In the genomic region with DNA sequence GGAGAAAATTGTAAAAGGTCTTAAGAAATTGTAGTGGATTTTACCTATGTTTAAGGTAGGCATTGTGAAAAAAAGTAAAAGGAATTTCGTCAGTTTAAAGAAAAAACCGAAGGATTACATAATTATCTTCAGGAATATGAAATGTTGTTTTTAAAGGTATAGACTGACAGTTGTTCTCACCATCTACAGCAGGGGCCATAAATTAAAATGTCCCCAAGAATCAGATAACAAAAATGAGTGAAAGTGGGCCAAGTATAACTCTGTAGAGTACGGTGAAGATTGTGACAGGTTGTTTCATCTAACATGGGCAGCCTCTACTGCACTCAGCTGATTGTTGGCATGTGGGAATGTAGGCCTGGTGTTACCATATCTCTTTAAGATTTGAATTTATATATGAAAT, we compare ENCODE assay signal across 29 cellular contexts.
"Had no signal": no experiment of that assay in that cellular context is flagged by ENCODE, and none has a peak within 500 bp of the region (broad histone marks: within the 10 kb centered on the region; RNA-seq: fewer than 3 reads in every experiment).

No MANE protein-coding gene starts in this region.

- H3K9me3 Mint-ChIP-seq: dendritic cell treated with granulocyte-macrophage colony-stimulating factor and Interleukin-4, amounts not matched to agents 40 ng/mL and 50 ng/mL, for 4 days; effector memory CD8-positive, alpha-beta T cell; endodermal cell had no signal

- H3K27me3 Mint-ChIP-seq: dendritic cell treated with granulocyte-macrophage colony-stimulating factor and Interleukin-4, amounts not matched to agents 40 ng/mL and 50 ng/mL, for 4 days; effector memory CD8-positive, alpha-beta T cell had no signal

- H3K9me3 ChIP-seq: colonic mucosa, esophagus muscularis mucosa, esophagus squamous epithelium, gastrocnemius medialis, gastroesophageal sphincter, heart left ventricle, heart right ventricle had no signal

- H3K4me1 ChIP-seq: colonic mucosa, esophagus muscularis mucosa, esophagus squamous epithelium, foreskin keratinocyte, gastrocnemius medialis, gastroesophageal sphincter, heart left ventricle had no signal

- H3K4me3 Mint-ChIP-seq: dendritic cell treated with granulocyte-macrophage colony-stimulating factor and Interleukin-4, amounts not matched to agents 40 ng/mL and 50 ng/mL, for 4 days; effector memory CD8-positive, alpha-beta T cell; endodermal cell had no signal

- DNase-seq: colonic mucosa; cortex of kidney; dermis blood vessel endothelial cell; dorsolateral prefrontal cortex; effector CD4-positive, alpha-beta T cell; effector CD8-positive, alpha-beta T cell; effector memory CD4-positive, alpha-beta T cell; effector memory CD8-positive, alpha-beta T cell; endodermal cell; erythroblast; esophagus squamous epithelium; foreskin fibroblast; foreskin keratinocyte; foreskin melanocyte; gastrocnemius medialis; glutamatergic neuron; head of caudate nucleus; heart left ventricle; heart right ventricle had no signal

- H3K27ac Mint-ChIP-seq: dendritic cell treated with granulocyte-macrophage colony-stimulating factor and Interleukin-4, amounts not matched to agents 40 ng/mL and 50 ng/mL, for 4 days; effector memory CD8-positive, alpha-beta T cell; endodermal cell had no signal

- ATAC-seq: effector memory CD8-positive, alpha-beta T cell; esophagus mucosa; foreskin keratinocyte; gastrocnemius medialis; gastroesophageal sphincter; heart left ventricle; heart right ventricle had no signal

- H3K27ac ChIP-seq: colonic mucosa, coronary artery, dorsolateral prefrontal cortex, epithelial cell of prostate, esophagus muscularis mucosa, esophagus squamous epithelium, foreskin keratinocyte, gastrocnemius medialis, gastroesophageal sphincter, heart left ventricle, heart right ventricle had no signal

- H3K36me3 ChIP-seq: colonic mucosa had no signal

- FAIRE-seq: colon, endometrium, endothelial cell of umbilical vein, frontal cortex had no signal

- H3K4me3 ChIP-seq: colonic mucosa, coronary artery, dorsolateral prefrontal cortex, esophagus muscularis mucosa, esophagus squamous epithelium, gastrocnemius medialis, gastroesophageal sphincter, heart left ventricle, heart right ventricle had no signal

- H3K4me1 Mint-ChIP-seq: endodermal cell had no signal

- H3K27me3 ChIP-seq: colonic mucosa, dorsolateral prefrontal cortex, esophagus muscularis mucosa, esophagus squamous epithelium, foreskin keratinocyte, gastrocnemius medialis, gastroesophageal sphincter, heart left ventricle, heart right ventricle had no signal
